Comparison of ENCODE assay signal across 8 cellular contexts in genomic region chr2:205684871-205685313, GRCh38. TPM values are rescaled to one million over a fixed set of nuclear protein-coding genes. Genes with fewer than 3 reads are reported as not detected.
DNase-seq lines count a peak whose midpoint lies in the region; ATAC-seq, FAIRE-seq and TF ChIP-seq lines count a peak whose summit lies in the region.

No MANE protein-coding gene starts in this region.

- peak overlapping the region; percentile 56 for H3K9ac ChIP-seq in mucosa of stomach (ENCODE audit: low read length)

- POLR2A ChIA-PET in A549 (lab: Yijun Ruan, JAX): interaction anchor here (0.7 to 2.0 kb wide), 6 partner anchors 9 to 22 kb away, joined by 3 to 9 read pairs (median 4); no protein-coding TSS in a partner anchor

- TF ChIP-seq POLR2A in A549 (IDR thresholded peaks at IDR 0.05; ENCODE audit: low read length): no peak

- H3K9me3 ChIP-seq in A549: no peaks in the 10 kb centered on the region
- no peaks in the 10 kb centered on the region for H3K9me3 ChIP-seq in mucosa of stomach (ENCODE audit: control insufficient read depth, low read length)

- no peak for FAIRE-seq in A549 (lab: Jason Lieb, UNC)

- WGBS in A549 (ENCODE audit: missing lambda C conversion rate): 78% methylated on average over 30 of the region's 35 CpGs

- CTCF ChIA-PET in A549 (lab: Yijun Ruan, JAX): interaction anchor here (1.1 to 5.9 kb wide), 7 partner anchors 9 to 241 kb away, joined by 3 to 33 read pairs (median 7); no protein-coding TSS in a partner anchor

- no peak for TF ChIP-seq RAD21 in A549 (conservative IDR thresholded peaks at IDR 0.05 in 1 of 2, IDR thresholded peaks at IDR 0.05 in 1 of 2)

- H3K4me2 ChIP-seq in A549: peak overlapping the region; percentile 88

- peak overlapping the region; percentile 93 to 98 for H3K27ac ChIP-seq in A549

- TF ChIP-seq EP300 in A549 (IDR thresholded peaks at IDR 0.05): no peak

- DNase-seq in A549 (ENCODE audit: low read depth in 1 of 2, low spot score in 1 of 2) (peak in 1 of 2 experiments; percentile 45), M059J (ENCODE audit: low read depth) (peak; percentile 55), dermis blood vessel endothelial cell (peak; percentile 69), NK-92 (lab: John Stamatoyannopoulos, UW; ENCODE audit: unreplicated experiment) (no peak), islet precursor cell (no peak), SKM-1 treated with dmso at 0.1 percent for 144 hours (lab: John Stamatoyannopoulos, UW; ENCODE audit: unreplicated experiment) (no peak), globus pallidus (ENCODE audit: low spot score) (no peak)

- no peak for TF ChIP-seq CTCF in A549 (IDR thresholded peaks at IDR 0.05)

- ATAC-seq in A549: no peak

- no peaks in the 10 kb centered on the region for H3K36me3 ChIP-seq in mucosa of stomach (ENCODE audit: control insufficient read depth, insufficient read depth, low read length)

- peaks cover 63% of the 10 kb centered on the region for H3K4me1 ChIP-seq in A549
- peaks cover 52% of the 10 kb centered on the region for H3K4me1 ChIP-seq in mucosa of stomach (ENCODE audit: control insufficient read depth, insufficient read depth, low read length)

- H3K4me3 ChIP-seq in A549 (peak overlapping the region; percentile 80), mucosa of stomach (ENCODE audit: low read length) (peak overlapping the region; percentile 50)

- peaks cover 76% of the 10 kb centered on the region for H3K27me3 ChIP-seq in mucosa of stomach (ENCODE audit: control insufficient read depth, insufficient read depth, low read length)

TF ChIP-seq in A549, 52 proteins besides CTCF, POLR2A, EP300 and RAD21:
- no peak for TF ChIP-seq ZSCAN20 (CRISPR knock-in tag; IDR thresholded peaks at IDR 0.05)
- no peak for TF ChIP-seq MAZ (IDR thresholded peaks at IDR 0.05; ENCODE audit: borderline replicate concordance, low read depth, low read length)
- TF ChIP-seq PBX3 (IDR thresholded peaks at IDR 0.05): no peak
- TF ChIP-seq ZNF302 (CRISPR knock-in tag; IDR thresholded peaks at IDR 0.05): no peak
- peak in 1 of 2 experiments; percentile 1; a peak in 1 of 5 replicates for TF ChIP-seq JUN (IDR thresholded peaks at IDR 0.05)
- TF ChIP-seq, protein P1, sequence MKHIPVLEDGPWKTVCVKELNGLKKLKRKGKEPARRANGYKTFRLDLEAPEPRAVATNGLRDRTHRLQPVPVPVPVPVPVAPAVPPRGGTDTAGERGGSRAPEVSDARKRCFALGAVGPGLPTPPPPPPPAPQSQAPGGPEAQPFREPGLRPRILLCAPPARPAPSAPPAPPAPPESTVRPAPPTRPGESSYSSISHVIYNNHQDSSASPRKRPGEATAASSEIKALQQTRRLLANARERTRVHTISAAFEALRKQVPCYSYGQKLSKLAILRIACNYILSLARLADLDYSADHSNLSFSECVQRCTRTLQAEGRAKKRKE (CRISPR knock-in tag; IDR thresholded peaks at IDR 0.05; ENCODE audit: low read depth): no peak
- TF ChIP-seq PHF8 (IDR thresholded peaks at IDR 0.05; ENCODE audit: borderline replicate concordance, low read depth): no peak

RNA-seq across cellular contexts. Expression of gene NRP2, which starts 2.6 kb away (rescaled TPM):
- polyA plus RNA-seq in A549 (2011; rRNA removed) (144 and 154 TPM in 2 replicates), A549 (2017; fragmentation: RNase III; extraction: RNeasy Plus Mini Kit Qiagen cat#74134 plus additional on column Dnase treatment) (125 to 187 TPM (median 159 TPM) in 3 replicates)
- 37.9 and 48.1 TPM in 2 replicates for polyA plus RNA-seq in A549 (2012; cell fraction: cytosol; rRNA removed)
- polyA plus RNA-seq in A549 (2012; cell fraction: nucleus; rRNA removed): 111 and 112 TPM in 2 replicates
- polyA minus RNA-seq in A549 (2011; rRNA and poly(A)+ RNA removed): 199 and 240 TPM in 2 replicates
- total RNA-seq in M059J (2014; rRNA removed; shearing (Covaris generic)): 62.0 and 84.6 TPM in 2 replicates
- total RNA-seq in dermis blood vessel endothelial cell: 165 and 254 TPM in 2 replicates

Comparison
In these comparisons a context has a peak if more than half of its experiments do, and no peak if none do; other contexts are left out.
1. DNase-seq: peak in M059J (single experiment) and dermis blood vessel endothelial cell (single experiment); none in NK-92 (single experiment), islet precursor cell (single experiment), SKM-1 treated with dmso at 0.1 percent for 144 hours (single experiment) and globus pallidus (single experiment).